In the genomic region with DNA sequence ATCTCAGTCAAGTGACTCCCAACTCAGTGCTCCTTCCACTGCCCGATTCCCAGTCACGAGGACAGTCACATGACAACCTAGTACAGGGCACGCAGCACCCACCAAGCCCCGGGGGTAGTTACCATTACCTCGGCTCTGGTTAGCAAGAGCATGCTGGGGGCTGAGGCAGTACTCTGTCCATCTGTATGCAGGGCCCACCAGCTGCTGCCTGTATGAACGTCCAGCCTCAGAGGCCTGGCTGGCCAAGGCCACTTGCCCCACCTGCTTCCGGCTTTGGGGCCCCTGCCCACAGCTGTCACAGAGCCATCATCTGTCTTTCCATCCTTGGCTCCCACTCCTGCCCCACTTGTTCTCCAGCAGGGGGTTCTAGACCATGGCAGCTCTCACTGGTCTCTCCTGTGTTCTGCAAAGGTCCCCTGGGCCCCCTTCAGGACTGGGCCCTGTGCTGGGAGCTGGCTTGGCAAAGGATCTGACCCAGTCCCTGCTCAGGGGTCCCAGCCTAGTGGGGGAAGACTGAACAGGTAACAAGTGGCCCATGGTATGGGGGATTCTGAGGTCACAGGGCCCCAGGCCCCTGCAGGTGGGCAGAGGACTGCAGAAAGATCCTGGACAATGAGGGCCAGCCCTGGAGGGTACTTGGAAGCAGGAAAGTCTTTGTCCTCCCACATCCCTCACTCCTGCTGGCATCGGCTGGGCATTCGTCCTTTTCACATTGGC, we compare ENCODE assay signal across 1 cellular context.
TF ChIP-seq lines count a peak whose summit lies in the region.

No MANE protein-coding gene starts in this region.

TF ChIP-seq in IMR-90, 13 proteins besides CTCF, POLR2A, EP300 and RAD21:
- TF ChIP-seq FOS (IDR thresholded peaks at IDR 0.05; ENCODE audit: low read depth, low read length) (no peak), RCOR1 (IDR thresholded peaks at IDR 0.05; ENCODE audit: insufficient replicate concordance, low read length) (no peak)
- TF ChIP-seq, protein P1, sequence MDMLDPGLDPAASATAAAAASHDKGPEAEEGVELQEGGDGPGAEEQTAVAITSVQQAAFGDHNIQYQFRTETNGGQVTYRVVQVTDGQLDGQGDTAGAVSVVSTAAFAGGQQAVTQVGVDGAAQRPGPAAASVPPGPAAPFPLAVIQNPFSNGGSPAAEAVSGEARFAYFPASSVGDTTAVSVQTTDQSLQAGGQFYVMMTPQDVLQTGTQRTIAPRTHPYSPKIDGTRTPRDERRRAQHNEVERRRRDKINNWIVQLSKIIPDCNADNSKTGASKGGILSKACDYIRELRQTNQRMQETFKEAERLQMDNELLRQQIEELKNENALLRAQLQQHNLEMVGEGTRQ (IDR thresholded peaks at IDR 0.05; ENCODE audit: low read depth, low read length), result no peak
TF ChIP-seq in IMR-90: peak in this region for 0.
